10 cellular contexts compared by ENCODE assay signal in genomic region chr2:186484062-186484735, GRCh38. TPM values are rescaled to one million over a fixed set of nuclear protein-coding genes. Genes with fewer than 3 reads are reported as not detected.
A peak's percentile ranks its signal among the peaks of the same experiment; 100 is the strongest.
DNase-seq lines count a peak whose midpoint lies in the region; ATAC-seq and TF ChIP-seq lines count a peak whose summit lies in the region.
"Had no signal": no experiment of that assay in that cellular context is flagged by ENCODE, and none has a peak within 500 bp of the region (broad histone marks: within the 10 kb centered on the region; RNA-seq: fewer than 3 reads in every experiment).

No MANE protein-coding gene starts in this region.

- H3K4me1 ChIP-seq in Caco-2: peaks cover 23% of the 10 kb centered on the region
- peaks cover 42% of the 10 kb centered on the region for H3K4me1 ChIP-seq in suprapubic skin

- DNase-seq in Caco-2 (no peak), HT-29 (ENCODE audit: low spot score) (peak; percentile 58), WTC11 (ENCODE audit: low spot score) (no peak), naive B cell (no peak), T-helper 9 cell (no peak), iPS-NIHi11 (ENCODE audit: low spot score) (no peak), suprapubic skin (ENCODE audit: low spot score in 2 of 2) (no peak)
- DNase-seq: left lung; stimulated activated CD4-positive, alpha-beta T cell treated with anti-CD3 and anti-CD28 coated beads, Interleukin-2, amount 100 ng/mL, for 24 hours had no signal

- CTCF ChIA-PET in Caco-2 (lab: Charles Lee) (no interaction called here), WTC11 (lab: Charles Lee) (no interaction called here)

- H3K4me3 ChIP-seq in Caco-2 (ENCODE audit: low read depth, low read length): peak overlapping the region; percentile 21
- no peak overlapping the region for H3K4me3 ChIP-seq in suprapubic skin

- H3K36me3 Mint-ChIP-seq in Caco-2 (ENCODE audit: insufficient read depth, unreplicated experiment) (peaks cover 21% of the 10 kb centered on the region), WTC11 (no peaks in the 10 kb centered on the region), naive B cell (no peaks in the 10 kb centered on the region)

- H3K27ac Mint-ChIP-seq in Caco-2 (ENCODE audit: unreplicated experiment) (peak overlapping the region; percentile 85), WTC11 (no peak overlapping the region), naive B cell (peak overlapping the region; percentile 76 to 100 (median 98))

- peak overlapping the region; percentile 96 for H3K4me3 Mint-ChIP-seq in Caco-2 (ENCODE audit: unreplicated experiment)
- peak overlapping the region; percentile 99 for H3K4me3 Mint-ChIP-seq in WTC11
- peak overlapping the region in 7 of 8 donors; percentile 15 to 99 (median 94) for H3K4me3 Mint-ChIP-seq in naive B cell

- TF ChIP-seq EP300 in suprapubic skin (IDR thresholded peaks at IDR 0.05): no peak

- no peak for TF ChIP-seq CTCF in Caco-2 (IDR thresholded peaks at IDR 0.05; ENCODE audit: insufficient read depth in 1 of 2, low read depth in 1 of 2, low read length in 1 of 2, severe bottlenecking in 1 of 2, unreplicated experiment in 1 of 2)
- TF ChIP-seq CTCF in WTC11 (IDR thresholded peaks at IDR 0.05): no peak
- TF ChIP-seq CTCF in suprapubic skin (IDR thresholded peaks at IDR 0.05): no peak

- H3K36me3 ChIP-seq in Caco-2 (ENCODE audit: control insufficient read depth, insufficient read depth, low read length): no peaks in the 10 kb centered on the region
- no peaks in the 10 kb centered on the region for H3K36me3 ChIP-seq in suprapubic skin
- H3K36me3 ChIP-seq: left lung had no signal

- H3K27me3 Mint-ChIP-seq in Caco-2 (ENCODE audit: insufficient read depth, unreplicated experiment) (no peaks in the 10 kb centered on the region), WTC11 (ENCODE audit: low read depth) (no peaks in the 10 kb centered on the region; the same call in 1 of the 2 replicates), naive B cell (no peaks in the 10 kb centered on the region)

- no peaks in the 10 kb centered on the region for H3K9me3 ChIP-seq in Caco-2
- H3K9me3 ChIP-seq in suprapubic skin: no peaks in the 10 kb centered on the region
- H3K9me3 ChIP-seq: left lung had no signal

- POLR2A ChIA-PET in Caco-2 (lab: Charles Lee) (no interaction called here), WTC11 (lab: Charles Lee) (no interaction called here)

- intact Hi-C loops in Caco-2 (cut with micrococcal nuclease; ENCODE audit: unreplicated experiment): loop anchor here (10.0 kb wide), 1 partner anchor 1169 kb away; no protein-coding TSS in a partner anchor

- H3K4me1 Mint-ChIP-seq in Caco-2 (ENCODE audit: low read depth, unreplicated experiment): peaks cover 19% of the 10 kb centered on the region
- H3K4me1 Mint-ChIP-seq in WTC11: peaks cover 28% of the 10 kb centered on the region
- H3K4me1 Mint-ChIP-seq in naive B cell: peaks cover 20 to 45% (median 44%) of the 10 kb centered on the region in 3 donors

- H3K9me3 Mint-ChIP-seq in Caco-2 (ENCODE audit: unreplicated experiment) (no peaks in the 10 kb centered on the region), WTC11 (no peaks in the 10 kb centered on the region), naive B cell (no peaks in the 10 kb centered on the region)

- ATAC-seq in WTC11 (no peak), naive B cell (ENCODE audit: low read depth in 2 of 2) (no peak), GM19397 (IDR thresholded peaks at IDR 0.05; ENCODE audit: unreplicated experiment) (no peak)
- ATAC-seq: left lung had no signal

- 62% methylated on average over 6 of the region's 6 CpGs for WGBS in suprapubic skin

- no peak overlapping the region for H3K27ac ChIP-seq in suprapubic skin

- BruUV-seq in Caco-2 (replicated peaks; lab: Mats Ljungman, UMichigan): no TSS peak

- H3K27me3 ChIP-seq in Caco-2 (replicated peaks; ENCODE audit: control insufficient read depth, insufficient read depth, low read length) (no peaks in the 10 kb centered on the region), suprapubic skin (no peaks in the 10 kb centered on the region)
- H3K27me3 ChIP-seq: left lung had no signal

- no peak for TF ChIP-seq POLR2A in suprapubic skin (IDR thresholded peaks at IDR 0.05)

TF ChIP-seq in WTC11, 78 proteins besides CTCF, POLR2A, EP300 and RAD21:
- TF ChIP-seq MYBL2 (CRISPR knock-in tag; IDR thresholded peaks at IDR 0.05) (no peak), E2F5 (CRISPR knock-in tag; IDR thresholded peaks at IDR 0.05) (no peak), ZNF219 (CRISPR knock-in tag; IDR thresholded peaks at IDR 0.05; ENCODE audit: borderline replicate concordance) (no peak), CBFB (CRISPR knock-in tag; IDR thresholded peaks at IDR 0.05; ENCODE audit: low read depth) (no peak), ARID4B (CRISPR knock-in tag; IDR thresholded peaks at IDR 0.05; ENCODE audit: borderline replicate concordance) (no peak), E2F4 (CRISPR knock-in tag; IDR thresholded peaks at IDR 0.05; ENCODE audit: borderline replicate concordance, low read depth) (no peak), FOXK1 (CRISPR knock-in tag; IDR thresholded peaks at IDR 0.05) (no peak)

RNA-seq across cellular contexts. Expression of gene ZC3H15, which starts 1.9 kb away (rescaled TPM):
- total RNA-seq in Caco-2 (2022) (97.2 and 98.1 TPM in 2 replicates), WTC11 (2021) (60.0 to 60.9 TPM (median 60.5 TPM) in 3 replicates), suprapubic skin (10 to 100 TPM; 41.8 to 66.5 (median 51.4) TPM)
- 41.6 and 47.6 TPM in 2 replicates for total RNA-seq in HT-29 (2014; rRNA removed; shearing (Covaris generic))
- 10 to 100 TPM; 50.2 to 73.9 (median 56.8) TPM for polyA plus RNA-seq in naive B cell (ENCODE audit: low read depth in 6 of 6)
